Comparison of ENCODE assay signal across 24 cellular contexts in genomic region chr1:208009303-208009702, GRCh38.
"Had no signal": no experiment of that assay in that cellular context is flagged by ENCODE, and none has a peak within 500 bp of the region (broad histone marks: within the 10 kb centered on the region; RNA-seq: fewer than 3 reads in every experiment).

No MANE protein-coding gene starts in this region.

- H3K27me3 ChIP-seq: ovary, right atrium auricular region, right lobe of liver, tibial nerve, vagina had no signal

- DNase-seq: hippocampal formation; kidney glomerular epithelial cell; left cardiac atrium; lower lobe of right lung; mammary epithelial cell; mesenchymal stem cell; naive B cell; ovary; right lobe of liver; stimulated activated CD4-positive, alpha-beta T cell treated with anti-CD3 and anti-CD28 coated beads, Interleukin-12 subunit alpha, Interleukin-12 subunit beta, amount 100 ng/mL, for 4 hours; stimulated activated CD4-positive, alpha-beta T cell treated with anti-CD3 and anti-CD28 coated beads, Interleukin-15, amount 100 ng/mL, for 24 hours; stimulated activated CD4-positive, alpha-beta T cell treated with anti-CD3 and anti-CD28 coated beads, Interleukin-2, amount 100 ng/mL, for 24 hours; stimulated activated CD4-positive, alpha-beta T cell treated with anti-CD3 and anti-CD28 coated beads, Interleukin-4, amount 100 ng/mL, for 1 hour; stimulated activated naive B cell treated with anti-CD40 and anti-IgM and Interleukin-4, amounts not matched to agents 10 μg/mL and 1 μg/mL and 100 μg/mL, for 72 hours had no signal

- H3K4me3 Mint-ChIP-seq: mesothelial cell of epicardium; naive B cell; natural killer cell treated with Interleukin-12 subunit alpha and Interleukin-12 subunit beta and Interleukin-15 and Interleukin-18, amount 100 ng/mL, for 72 hours; stimulated activated naive B cell treated with anti-CD40 and anti-IgM and Interleukin-4, amounts not matched to agents 10 μg/mL and 1 μg/mL and 100 μg/mL, for 72 hours; stimulated activated naive CD8-positive, alpha-beta T cell treated with anti-CD3 and anti-CD28 coated beads, Interleukin-15, Interleukin-2, amounts not matched to agents 100 ng/mL and 50 ng/mL, for 24 hours; type B pancreatic cell had no signal

- H3K4me1 ChIP-seq: lower lobe of right lung, right atrium auricular region, right lobe of liver, tibial nerve, vagina had no signal

- H3K4me1 Mint-ChIP-seq: naive B cell; stimulated activated naive B cell treated with anti-CD40 and anti-IgM and Interleukin-4, amounts not matched to agents 10 μg/mL and 1 μg/mL and 100 μg/mL, for 72 hours had no signal

- H3K9me3 ChIP-seq: lower lobe of right lung, ovary, right atrium auricular region, right lobe of liver, vagina had no signal

- H3K27ac Mint-ChIP-seq: mesothelial cell of epicardium; natural killer cell treated with Interleukin-12 subunit alpha and Interleukin-12 subunit beta and Interleukin-15 and Interleukin-18, amount 100 ng/mL, for 72 hours; progenitor cell of endocrine pancreas; stimulated activated naive B cell treated with anti-CD40 and anti-IgM and Interleukin-4, amounts not matched to agents 10 μg/mL and 1 μg/mL and 100 μg/mL, for 72 hours; stimulated activated naive CD8-positive, alpha-beta T cell treated with anti-CD3 and anti-CD28 coated beads, Interleukin-15, Interleukin-2, amounts not matched to agents 100 ng/mL and 50 ng/mL, for 24 hours; type B pancreatic cell had no signal

- H3K9me3 Mint-ChIP-seq: naive B cell; natural killer cell treated with Interleukin-12 subunit alpha and Interleukin-12 subunit beta and Interleukin-15 and Interleukin-18, amount 100 ng/mL, for 72 hours; stimulated activated naive CD8-positive, alpha-beta T cell treated with anti-CD3 and anti-CD28 coated beads, Interleukin-15, Interleukin-2, amounts not matched to agents 100 ng/mL and 50 ng/mL, for 24 hours; type B pancreatic cell had no signal

- H3K4me3 ChIP-seq: lower lobe of right lung, ovary, right atrium auricular region, right lobe of liver, skin epidermis, tibial nerve, vagina had no signal

- H3K27ac ChIP-seq: lower lobe of right lung, ovary, right atrium auricular region, right lobe of liver, tibial nerve, vagina had no signal

- H3K36me3 ChIP-seq: lower lobe of right lung, ovary, right atrium auricular region, right lobe of liver, tibial nerve, vagina had no signal

- H3K36me3 Mint-ChIP-seq: naive B cell; natural killer cell treated with Interleukin-12 subunit alpha and Interleukin-12 subunit beta and Interleukin-15 and Interleukin-18, amount 100 ng/mL, for 72 hours; stimulated activated naive B cell treated with anti-CD40 and anti-IgM and Interleukin-4, amounts not matched to agents 10 μg/mL and 1 μg/mL and 100 μg/mL, for 72 hours had no signal

- H3K27me3 Mint-ChIP-seq: naive B cell; stimulated activated naive CD8-positive, alpha-beta T cell treated with anti-CD3 and anti-CD28 coated beads, Interleukin-15, Interleukin-2, amounts not matched to agents 100 ng/mL and 50 ng/mL, for 24 hours had no signal

- ATAC-seq: left lobe of liver; lower lobe of right lung; natural killer cell treated with Interleukin-12 subunit alpha and Interleukin-12 subunit beta and Interleukin-15 and Interleukin-18, amount 100 ng/mL, for 72 hours; right lobe of liver; stimulated activated naive B cell treated with anti-CD40 and anti-IgM and Interleukin-4, amounts not matched to agents 10 μg/mL and 1 μg/mL and 100 μg/mL, for 72 hours had no signal
